Comparison of ENCODE assay signal across 1 cellular context in genomic region chr2:205193829-205194228, GRCh38.
TF ChIP-seq lines count a peak whose summit lies in the region.

No MANE protein-coding gene starts in this region.

TF ChIP-seq in GM23338, 12 proteins besides CTCF, POLR2A, EP300 and RAD21 (continued from another document):
- TF ChIP-seq ZNF462 (CRISPR knock-in tag; IDR thresholded peaks at IDR 0.05) (no peak), ZNF114 (CRISPR knock-in tag; IDR thresholded peaks at IDR 0.05) (no peak), REST (IDR thresholded peaks at IDR 0.05; ENCODE audit: unreplicated experiment) (no peak), POLR2AphosphoS5 (IDR thresholded peaks at IDR 0.05; ENCODE audit: low read depth) (no peak), ZNF331 (CRISPR knock-in tag; IDR thresholded peaks at IDR 0.05; ENCODE audit: low read depth) (no peak), STAT1 (IDR thresholded peaks at IDR 0.05; ENCODE audit: unreplicated experiment) (no peak), ETS1 (IDR thresholded peaks at IDR 0.05) (no peak), NANOG (IDR thresholded peaks at IDR 0.05; ENCODE audit: borderline replicate concordance) (no peak), JUNB (IDR thresholded peaks at IDR 0.05; ENCODE audit: unreplicated experiment) (no peak), EZH2 (IDR thresholded peaks at IDR 0.05; ENCODE audit: low read depth, unreplicated experiment) (no peak)
